In the genomic region with DNA sequence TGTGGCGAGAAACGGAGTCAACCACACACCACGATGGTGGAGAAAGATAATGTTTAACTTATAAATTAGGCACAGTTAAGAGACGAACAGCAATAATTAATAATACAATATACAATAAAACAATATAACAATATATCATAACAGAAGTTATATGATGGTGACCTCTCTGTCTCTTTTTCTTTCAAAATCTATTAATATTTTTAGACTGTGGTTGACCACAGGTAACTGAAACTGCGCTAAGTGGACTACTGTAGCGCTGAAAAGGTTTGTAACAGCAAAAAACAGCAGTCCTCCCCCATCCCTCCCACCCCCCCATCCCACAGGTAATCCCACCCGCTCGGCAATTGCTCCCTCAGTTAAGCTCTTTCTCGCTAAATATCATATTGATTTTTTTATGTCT, we compare ENCODE assay signal across 18 cellular contexts. TPM values are rescaled to one million over a fixed set of nuclear protein-coding genes. Genes with fewer than 3 reads are reported as not detected.
DNase-seq lines count a peak whose midpoint lies in the region; ATAC-seq, FAIRE-seq and TF ChIP-seq lines count a peak whose summit lies in the region.
"Had no signal": no experiment of that assay in that cellular context is flagged by ENCODE, and none has a peak within 500 bp of the region (broad histone marks: within the 10 kb centered on the region; RNA-seq: fewer than 3 reads in every experiment).

No MANE protein-coding gene starts in this region.

- peaks cover 8% of the 10 kb centered on the region for H3K36me3 Mint-ChIP-seq in activated naive CD4-positive, alpha-beta T cell treated with anti-CD3 and anti-CD28 coated beads, Interleukin-2, amount 50 U/mL, for 24 hours
- peaks cover 16 to 51% of the 10 kb centered on the region in 2 donors for H3K36me3 Mint-ChIP-seq in activated naive CD4-positive, alpha-beta T cell treated with anti-CD3 and anti-CD28 coated beads, Interleukin-2, amount 50 U/mL, for 72 hours

- H3K27me3 ChIP-seq in KMS-11 (ENCODE audit: insufficient read depth, low read depth), result no peaks in the 10 kb centered on the region
- H3K27me3 ChIP-seq in GM12878 (replicated peaks in 1 of 2; ENCODE audit: control insufficient read depth in 2 of 2, insufficient read depth in 2 of 2, low read length in 1 of 2), result no peaks in the 10 kb centered on the region
- H3K27me3 ChIP-seq in tibial nerve, result peaks cover 0 to 40% of the 10 kb centered on the region in 2 donors
- H3K27me3 ChIP-seq: BLaER1 had no signal

- no peak overlapping the region for H2AFZ ChIP-seq in KMS-11 (ENCODE audit: low read depth)
- no peak overlapping the region for H2AFZ ChIP-seq in GM12878 (ENCODE audit: control insufficient read depth, low read depth, low read length)

- H3K4me3 ChIP-seq in KMS-11 (IDR thresholded peaks at IDR 0.05; ENCODE audit: insufficient read depth, low read depth, low read length) (no peak overlapping the region), GM12878 (peak overlapping the region; percentile 62; the same call in 1 of the 2 replicates), tibial nerve (no peak overlapping the region)
- H3K4me3 ChIP-seq: BLaER1, HAP-1 had no signal

- intact Hi-C loops in GM12878 (cut with micrococcal nuclease; ENCODE audit: unreplicated experiment), result loop anchor here (1.0 kb wide), 1 partner anchor 42 kb away; no protein-coding TSS in a partner anchor

- H3K9me3 Mint-ChIP-seq in activated naive CD4-positive, alpha-beta T cell treated with anti-CD3 and anti-CD28 coated beads, Interleukin-2, amount 50 U/mL, for 24 hours, result peaks cover 3% of the 10 kb centered on the region
- peaks cover 3 to 4% of the 10 kb centered on the region in 2 donors for H3K9me3 Mint-ChIP-seq in activated naive CD4-positive, alpha-beta T cell treated with anti-CD3 and anti-CD28 coated beads, Interleukin-2, amount 50 U/mL, for 72 hours

- H3K4me1 ChIP-seq in KMS-11 (ENCODE audit: low read depth, poor library complexity, severe bottlenecking) (peaks cover 80% of the 10 kb centered on the region), GM12878 (ENCODE audit: control insufficient read depth, insufficient read depth, low read length) (peaks cover 45% of the 10 kb centered on the region), tibial nerve (peaks cover 0 to 7% (median 2%) of the 10 kb centered on the region in 4 donors)
- H3K4me1 ChIP-seq: HAP-1 had no signal

- no peaks in the 10 kb centered on the region for H3K27me3 Mint-ChIP-seq in activated naive CD4-positive, alpha-beta T cell treated with anti-CD3 and anti-CD28 coated beads, Interleukin-2, amount 50 U/mL, for 24 hours

- POLR2A ChIA-PET in GM12878 (lab: Charles Lee), result interaction anchor here (0.8 to 11.6 kb wide), 7 partner anchors 9 to 44 kb away, joined by 3 to 246 read pairs (median 9); a partner anchor contains a TSS

- peaks cover 11% of the 10 kb centered on the region for H3K79me2 ChIP-seq in KMS-11 (ENCODE audit: insufficient read depth, low read depth)
- peaks cover 18% of the 10 kb centered on the region for H3K79me2 ChIP-seq in GM12878 (ENCODE audit: control insufficient read depth, insufficient read depth, low read length)

- no peaks in the 10 kb centered on the region for H3K36me3 ChIP-seq in KMS-11 (ENCODE audit: insufficient read depth)
- H3K36me3 ChIP-seq in GM12878 (ENCODE audit: control insufficient read depth in 2 of 2, insufficient read depth in 2 of 2, low read length in 1 of 2), result no peaks in the 10 kb centered on the region; a peak in 1 of 4 replicates
- H3K36me3 ChIP-seq in tibial nerve, result no peaks in the 10 kb centered on the region
- H3K36me3 ChIP-seq: BLaER1, HAP-1 had no signal

- TF ChIP-seq RAD21 in GM12878 (IDR thresholded peaks at IDR 0.05; ENCODE audit: insufficient read depth, low read depth, low read length), result no peak

- in situ Hi-C loops in GM12878 (cut with MboI), result loop anchor here (25.0 kb wide), 1 partner anchor 1829 kb away; a partner anchor contains a TSS

- FAIRE-seq in GM12878 (lab: Jason Lieb, UNC), result peak; percentile 13
- FAIRE-seq: H1 had no signal

- H3K4me1 Mint-ChIP-seq in activated naive CD4-positive, alpha-beta T cell treated with anti-CD3 and anti-CD28 coated beads, Interleukin-2, amount 50 U/mL, for 24 hours, result peaks cover 77% of the 10 kb centered on the region

- no peak overlapping the region for H3K9ac ChIP-seq in KMS-11
- no peak overlapping the region for H3K9ac ChIP-seq in GM12878 (ENCODE audit: control insufficient read depth, insufficient read depth, low read length)
- H3K9ac ChIP-seq: BLaER1 had no signal

- TF ChIP-seq POLR2A in GM12878 (IDR thresholded peaks at IDR 0.05; ENCODE audit: low read depth, low read length) (no peak), tibial nerve (IDR thresholded peaks at IDR 0.05) (no peak)

- no peak for ATAC-seq in activated naive CD4-positive, alpha-beta T cell treated with anti-CD3 and anti-CD28 coated beads, Interleukin-2, amount 50 U/mL, for 72 hours
- ATAC-seq in GM12878 (no peak), HG03469 (IDR thresholded peaks at IDR 0.05; ENCODE audit: unreplicated experiment) (no peak)

- CTCF ChIA-PET in GM12878 (lab: Yijun Ruan, JAX), result interaction anchor here (0.6 to 8.1 kb wide), 14 partner anchors 9 to 242 kb away, joined by 3 to 111 read pairs (median 5); a partner anchor contains a TSS

- no peak for TF ChIP-seq CTCF in KMS-11 (conservative IDR thresholded peaks at IDR 0.05; ENCODE audit: low read depth, low read length)
- no peak for TF ChIP-seq CTCF in GM12878 (IDR thresholded peaks at IDR 0.05 in 2 of 3, conservative IDR thresholded peaks at IDR 0.05 in 1 of 3; ENCODE audit: control insufficient read depth in 2 of 3, extremely low read depth in 1 of 3, insufficient read depth in 1 of 3, low read depth in 3 of 3, low read length in 3 of 3)
- TF ChIP-seq CTCF in tibial nerve (IDR thresholded peaks at IDR 0.05), result no peak

- peak overlapping the region; percentile 42 for H3K27ac Mint-ChIP-seq in activated naive CD4-positive, alpha-beta T cell treated with anti-CD3 and anti-CD28 coated beads, Interleukin-2, amount 50 U/mL, for 24 hours
- H3K27ac Mint-ChIP-seq in activated naive CD4-positive, alpha-beta T cell treated with anti-CD3 and anti-CD28 coated beads, Interleukin-2, amount 50 U/mL, for 72 hours, result no peak overlapping the region

- H4K20me1 ChIP-seq in KMS-11 (ENCODE audit: insufficient read depth) (no peaks in the 10 kb centered on the region), GM12878 (ENCODE audit: control insufficient read depth, insufficient read depth) (no peaks in the 10 kb centered on the region)
- H4K20me1 ChIP-seq: BLaER1 had no signal

- 9% methylated on average over 9 of the region's 9 CpGs for WGBS in GM12878 (ENCODE audit: insufficient coverage, insufficient replicate concordance, low lambda C conversion rate, missing lambda C conversion rate)
- 88% methylated on average over 9 of the region's 9 CpGs for WGBS in tibial nerve, 2 donors

- peak; percentile 8 to 50; a peak in 1 of 4 replicates for TF ChIP-seq EP300 in GM12878 (IDR thresholded peaks at IDR 0.05; ENCODE audit: borderline replicate concordance in 1 of 2, control insufficient read depth in 1 of 2, low read depth in 2 of 2, low read length in 2 of 2)
- no peak for TF ChIP-seq EP300 in tibial nerve (IDR thresholded peaks at IDR 0.05)

- H3K4me2 ChIP-seq in KMS-11 (peak overlapping the region; percentile 98), GM12878 (ENCODE audit: control insufficient read depth, insufficient read depth) (peak overlapping the region; percentile 82)
- H3K4me2 ChIP-seq: BLaER1 had no signal

- H3K9me3 ChIP-seq in GM12878 (replicated peaks; ENCODE audit: control insufficient read depth, insufficient read depth, low read length), result no peaks in the 10 kb centered on the region; the same call in 2 of the 3 replicates
- H3K9me3 ChIP-seq in tibial nerve, result no peaks in the 10 kb centered on the region
- H3K9me3 ChIP-seq: BLaER1, HAP-1 had no signal

- H3K4me3 Mint-ChIP-seq in activated naive CD4-positive, alpha-beta T cell treated with anti-CD3 and anti-CD28 coated beads, Interleukin-2, amount 50 U/mL, for 24 hours, result no peak overlapping the region

- peak overlapping the region; percentile 87 for H3K27ac ChIP-seq in KMS-11
- peak overlapping the region; percentile 60; the same call in 1 of the 2 replicates for H3K27ac ChIP-seq in GM12878 (ENCODE audit: control insufficient read depth, insufficient read depth)
- no peak overlapping the region for H3K27ac ChIP-seq in tibial nerve
- H3K27ac ChIP-seq: BLaER1, HL-60 had no signal

- DNase-seq in activated naive CD4-positive, alpha-beta T cell treated with anti-CD3 and anti-CD28 coated beads, Interleukin-2, amount 50 U/mL, for 72 hours (ENCODE audit: low spot score in 2 of 2), result no peak
- DNase-seq in GM12878 (ENCODE audit: low read depth, low spot score), result no peak
- no peak for DNase-seq in effector CD8-positive, alpha-beta T cell (lab: John Stamatoyannopoulos, UW)
- DNase-seq in tibial nerve (ENCODE audit: low spot score in 2 of 2), result no peak
- DNase-seq: 8988T, AML-193, Calu3, DMS 273 treated with DMSO at 0.1 percent for 48 hours, IMR-90, KBM-7 had no signal

- SMC1A ChIA-PET in GM12878 (lab: Charles Lee; ENCODE audit: uncharacterized antibody, unreplicated experiment), result interaction anchor here (0.6 to 6.7 kb wide), 13 partner anchors 10 to 238 kb away, joined by 3 to 109 read pairs (median 3); a partner anchor contains a TSS

- BruUV-seq in GM12878 (replicated peaks; lab: Mats Ljungman, UMichigan), result no TSS peak

- RAD21 ChIA-PET in GM12878 (lab: Charles Lee; ENCODE audit: unreplicated experiment), result interaction anchor here (2.6 to 11.8 kb wide), 6 partner anchors 14 to 53 kb away, joined by 5 to 196 read pairs (median 34); a partner anchor contains a TSS

RNA-seq across cellular contexts. Expression of a gene that starts 3.6 kb away (rescaled TPM):
- 10 to 100 TPM in 1 of 2 donors, 1 to 10 TPM in 1; 5.2 to 28.1 TPM for total RNA-seq in activated naive CD4-positive, alpha-beta T cell treated with anti-CD3 and anti-CD28 coated beads, Interleukin-2, amount 50 U/mL, for 72 hours
- total RNA-seq in GM12878 (2013; cell fraction: nucleolus; rRNA removed), result 12.3 and 12.5 TPM in 2 replicates
- total RNA-seq in GM12878 (2014; rRNA removed), result 3.6 and 4.5 TPM in 2 replicates
- 2.5 and 2.8 TPM in 2 replicates for total RNA-seq in GM12878 (2014; rRNA removed; fragmentation: Illumina TruSeq; extraction: Trizol)
- 4.5 TPM in 2 replicates for total RNA-seq in GM12878 (2021)
- polyA plus RNA-seq in GM12878 (2011; ENCODE audit: low read depth), result 2.6 TPM
- 3.6 and 4.3 TPM in 2 replicates for polyA plus RNA-seq in GM12878 (2011; rRNA removed)
- polyA plus RNA-seq in GM12878 (2011; cell fraction: cytosol; rRNA removed), result 4.7 and 5.3 TPM in 2 replicates
- polyA plus RNA-seq in GM12878 (2011; cell fraction: nucleus; rRNA removed), result 10.9 and 11.1 TPM in 2 replicates
- polyA plus RNA-seq in GM12878 (2012), result 5.5 and 6.9 TPM in 2 replicates
- polyA plus RNA-seq in GM12878 (2014; fragmentation: Illumina TruSeq; extraction: Trizol), result 1.6 and 2.3 TPM in 2 replicates
- under 1 TPM; 0.03 to 0.46 TPM for polyA plus RNA-seq in GM12878 (2014; fragmentation: Nextera tagmentation; extraction: Ambion mirVana)
- polyA plus RNA-seq in GM12878 (2014; rRNA removed), result 4.0 and 4.3 TPM in 2 replicates
- polyA plus RNA-seq in GM12878 (2016; fragmentation: Nextera tagmentation; extraction: Ambion mirVana), result 1 to 10 TPM in 1 of 2 experiments, under 1 TPM in 1; 0.74 to 1.2 TPM
- 6.1 and 11.3 TPM in 2 replicates for polyA minus RNA-seq in GM12878 (2011; rRNA and poly(A)+ RNA removed)
- polyA minus RNA-seq in GM12878 (2011; cell fraction: cytosol; rRNA and poly(A)+ RNA removed), result 2.7 and 3.5 TPM in 2 replicates
- 3.1 and 4.2 TPM in 2 replicates for polyA minus RNA-seq in GM12878 (2011; cell fraction: nucleus; rRNA and poly(A)+ RNA removed)
- total RNA-seq in tibial nerve, result not detected
- total RNA-seq: Calu3, G401 had no signal

RNA-seq across cellular contexts. Expression of a gene that starts 27.8 kb away (rescaled TPM):
- 10 to 100 TPM; 13.8 to 14.5 TPM for total RNA-seq in activated naive CD4-positive, alpha-beta T cell treated with anti-CD3 and anti-CD28 coated beads, Interleukin-2, amount 50 U/mL, for 72 hours
- total RNA-seq in GM12878 (2013; cell fraction: nucleolus; rRNA removed), result 23.7 and 26.2 TPM in 2 replicates
- 1.1 and 1.3 TPM in 2 replicates for total RNA-seq in GM12878 (2014; rRNA removed)
- total RNA-seq in GM12878 (2014; rRNA removed; fragmentation: Illumina TruSeq; extraction: Trizol), result 1.6 and 1.7 TPM in 2 replicates
- total RNA-seq in GM12878 (2021), result 2.1 and 2.4 TPM in 2 replicates
- polyA plus RNA-seq in GM12878 (2011; ENCODE audit: low read depth), result 2.3 TPM
- polyA plus RNA-seq in GM12878 (2011; rRNA removed), result 3.9 and 4.1 TPM in 2 replicates
- 4.7 and 5.2 TPM in 2 replicates for polyA plus RNA-seq in GM12878 (2011; cell fraction: cytosol; rRNA removed)
- polyA plus RNA-seq in GM12878 (2011; cell fraction: nucleus; rRNA removed), result 23.6 and 35.1 TPM in 2 replicates
- polyA plus RNA-seq in GM12878 (2012), result 3.4 and 3.7 TPM in 2 replicates
- polyA plus RNA-seq in GM12878 (2014; fragmentation: Illumina TruSeq; extraction: Trizol), result 1.1 and 1.5 TPM in 2 replicates
- under 1 TPM; 0.16 to 0.18 TPM for polyA plus RNA-seq in GM12878 (2014; fragmentation: Nextera tagmentation; extraction: Ambion mirVana)
- 2.5 and 2.7 TPM in 2 replicates for polyA plus RNA-seq in GM12878 (2014; rRNA removed)
- 1 to 10 TPM in 1 of 2 experiments, under 1 TPM in 1; 0.99 to 1.1 TPM for polyA plus RNA-seq in GM12878 (2016; fragmentation: Nextera tagmentation; extraction: Ambion mirVana)
- polyA minus RNA-seq in GM12878 (2011; rRNA and poly(A)+ RNA removed), result 5.9 and 8.9 TPM in 2 replicates
- polyA minus RNA-seq in GM12878 (2011; cell fraction: cytosol; rRNA and poly(A)+ RNA removed), result 2.8 and 4.1 TPM in 2 replicates
- polyA minus RNA-seq in GM12878 (2011; cell fraction: nucleus; rRNA and poly(A)+ RNA removed), result 14.0 and 16.0 TPM in 2 replicates
- total RNA-seq in tibial nerve, result 1 to 10 TPM; 2.6 to 3.9 (median 3.4) TPM

RNA-seq across cellular contexts. Expression of a gene that starts 28.2 kb away (rescaled TPM):
- total RNA-seq in activated naive CD4-positive, alpha-beta T cell treated with anti-CD3 and anti-CD28 coated beads, Interleukin-2, amount 50 U/mL, for 72 hours, result 100 to 1,000 TPM; 655 to 769 TPM
- 143 and 150 TPM in 2 replicates for total RNA-seq in GM12878 (2013; cell fraction: nucleolus; rRNA removed)
- total RNA-seq in GM12878 (2014; rRNA removed), result 251 and 282 TPM in 2 replicates
- total RNA-seq in GM12878 (2014; rRNA removed; fragmentation: Illumina TruSeq; extraction: Trizol), result 135 and 149 TPM in 2 replicates
- total RNA-seq in GM12878 (2021), result 382 and 386 TPM in 2 replicates
- polyA plus RNA-seq in GM12878 (2011; ENCODE audit: low read depth), result 314 TPM
- 84.4 and 296 TPM in 2 replicates for polyA plus RNA-seq in GM12878 (2011; rRNA removed)
- polyA plus RNA-seq in GM12878 (2011; cell fraction: cytosol; rRNA removed), result 317 and 416 TPM in 2 replicates
- 561 and 566 TPM in 2 replicates for polyA plus RNA-seq in GM12878 (2011; cell fraction: nucleus; rRNA removed)
- 512 and 607 TPM in 2 replicates for polyA plus RNA-seq in GM12878 (2012)
- 166 and 339 TPM in 2 replicates for polyA plus RNA-seq in GM12878 (2014; fragmentation: Illumina TruSeq; extraction: Trizol)
- polyA plus RNA-seq in GM12878 (2014; fragmentation: Nextera tagmentation; extraction: Ambion mirVana), result 100 to 1,000 TPM; 102 to 108 TPM
- polyA plus RNA-seq in GM12878 (2014; rRNA removed), result 313 and 369 TPM in 2 replicates
- polyA plus RNA-seq in GM12878 (2016; fragmentation: Nextera tagmentation; extraction: Ambion mirVana), result 100 to 1,000 TPM; 320 to 330 TPM
- polyA minus RNA-seq in GM12878 (2011; rRNA and poly(A)+ RNA removed), result 200 and 233 TPM in 2 replicates
- polyA minus RNA-seq in GM12878 (2011; cell fraction: cytosol; rRNA and poly(A)+ RNA removed), result 155 and 158 TPM in 2 replicates
- 185 and 303 TPM in 2 replicates for polyA minus RNA-seq in GM12878 (2011; cell fraction: nucleus; rRNA and poly(A)+ RNA removed)
- 10 to 100 TPM in 1 of 4 donors, 1 to 10 TPM in 3; 6.3 to 18.6 (median 7.8) TPM for total RNA-seq in tibial nerve
- total RNA-seq: G401 had no signal

Comparison
In these comparisons a context has a peak if more than half of its experiments do, and no peak if none do; other contexts are left out.
1. H3K27ac ChIP-seq: peak in KMS-11 (single experiment) and GM12878 (single experiment); none in tibial nerve (0 of 4).
2. RNA of a gene that starts 28.2 kb away (total RNA-seq): 655 to 769 TPM in activated naive CD4-positive, alpha-beta T cell treated with anti-CD3 and anti-CD28 coated beads, Interleukin-2, amount 50 U/mL, for 72 hours and 135 to 386 TPM in GM12878; 6.3 to 18.6 TPM in tibial nerve; every median in the first group is over 4 times any median in the second.